ENCODE assay signal across 10 cellular contexts in genomic region chr5:1007681-1008450, GRCh38. TPM values are rescaled to one million over a fixed set of nuclear protein-coding genes. Genes with fewer than 3 reads are reported as not detected.
A peak's percentile ranks its signal among the peaks of the same experiment; 100 is the strongest.
DNase-seq lines count a peak whose midpoint lies in the region; ATAC-seq, FAIRE-seq and TF ChIP-seq lines count a peak whose summit lies in the region.
"Had no signal": no experiment of that assay in that cellular context is flagged by ENCODE, and none has a peak within 500 bp of the region (broad histone marks: within the 10 kb centered on the region; RNA-seq: fewer than 3 reads in every experiment).

No MANE protein-coding gene starts in this region.

- intact Hi-C loops in heart left ventricle (cut with DNase I) = loop anchor here in 7 of 10 donors (2.0 to 10.0 kb wide), 4 partner anchors 83 to 137 kb away; no protein-coding TSS in a partner anchor

- H3K27ac ChIP-seq in heart left ventricle (no peak overlapping the region), small intestine (ENCODE audit: low read depth in 1 of 2, low read length in 1 of 2) (no peak overlapping the region)

- peak; percentile 28 for DNase-seq in activated CD4-positive, CD25-positive, alpha-beta regulatory T cell treated with anti-CD3 and anti-CD28 coated beads, Interleukin-2, amount 50 U/mL, for 72 hours
- DNase-seq in RPMI8226 (peak; percentile 84), heart left ventricle (peak; percentile 6 to 54 (median 28)), small intestine (peak; percentile 43), NCI-H2029 (lab: John Stamatoyannopoulos, UW) (no peak)

- no peak for ATAC-seq in activated CD4-positive, CD25-positive, alpha-beta regulatory T cell treated with anti-CD3 and anti-CD28 coated beads, Interleukin-2, amount 50 U/mL, for 24 hours
- ATAC-seq in heart left ventricle = no peak
- no peak for ATAC-seq in GM18519 (IDR thresholded peaks at IDR 0.05; ENCODE audit: low FRiP score, unreplicated experiment)
- ATAC-seq in GM21447 (IDR thresholded peaks at IDR 0.05; ENCODE audit: unreplicated experiment) = no peak

- H3K4me1 ChIP-seq in heart left ventricle = peaks cover 0 to 53% (median 26%) of the 10 kb centered on the region in 12 donors
- no peaks in the 10 kb centered on the region for H3K4me1 ChIP-seq in small intestine (ENCODE audit: control insufficient read depth in 2 of 2, insufficient read depth in 1 of 2, low read depth in 1 of 2, low read length in 1 of 2)

- no peak for TF ChIP-seq POLR2A in heart left ventricle (IDR thresholded peaks at IDR 0.05)

- no peak for TF ChIP-seq CTCF in heart left ventricle (IDR thresholded peaks at IDR 0.05)

- H3K4me3 ChIP-seq in heart left ventricle = peak overlapping the region in 1 of 12 donors; percentile 64
- H3K4me3 ChIP-seq in small intestine (ENCODE audit: low read depth in 1 of 2, low read length in 2 of 2) = no peak overlapping the region

- H3K27me3 ChIP-seq in heart left ventricle (peaks cover 6 to 58% (median 11%) of the 10 kb centered on the region in 9 donors), small intestine (ENCODE audit: control insufficient read depth in 2 of 2, insufficient read depth in 2 of 2, low read length in 2 of 2) (peaks cover 16 to 17% of the 10 kb centered on the region in 2 donors)

- no peaks in the 10 kb centered on the region for H3K9me3 ChIP-seq in heart left ventricle
- no peaks in the 10 kb centered on the region for H3K9me3 ChIP-seq in small intestine (ENCODE audit: control insufficient read depth, low read depth)

- FAIRE-seq in small intestine (lab: Jason Lieb, UNC) = no peak
- FAIRE-seq: TTC549 had no signal

- WGBS in heart left ventricle, 4 donors = 68 to 86% (median 71%) methylated on average over 20 to 23 of the region's 23 CpGs
- 37 to 64% (median 50%) methylated on average over 23 of the region's 23 CpGs for WGBS in small intestine, 3 donors

- H3K36me3 ChIP-seq in heart left ventricle (no peaks in the 10 kb centered on the region), small intestine (ENCODE audit: control insufficient read depth in 2 of 2, insufficient read depth in 2 of 2, low read length in 2 of 2) (no peaks in the 10 kb centered on the region)

RNA-seq across cellular contexts. Expression of gene NKD2, which starts 0.7 kb away (rescaled TPM):
- 1 to 10 TPM in 6 of 9 donors, under 1 TPM in 3; 0.56 to 3.9 (median 1.6) TPM for total RNA-seq in heart left ventricle
- polyA plus RNA-seq in heart left ventricle (1 to 10 TPM; 2.6 to 6.6 TPM), small intestine (1 to 10 TPM in 1 of 3 donors, under 1 TPM in 2; 0.22 to 3.7 (median 0.81) TPM)
- polyA plus RNA-seq: AG04450 had no signal
